ENCODE assay signal across 9 cellular contexts in genomic region chr3:119098620-119099222, GRCh38. TPM values are rescaled to one million over a fixed set of nuclear protein-coding genes. Genes with fewer than 3 reads are reported as not detected.
DNase-seq lines count a peak whose midpoint lies in the region; ATAC-seq and TF ChIP-seq lines count a peak whose summit lies in the region.
"Had no signal": no experiment of that assay in that cellular context is flagged by ENCODE, and none has a peak within 500 bp of the region (broad histone marks: within the 10 kb centered on the region; RNA-seq: fewer than 3 reads in every experiment).

No MANE protein-coding gene starts in this region.

- DNase-seq in DMS53 (lab: John Stamatoyannopoulos, UW) (peak; percentile 51), DMS53 treated with DMSO at 0.1 percent for 48 hours (lab: John Stamatoyannopoulos, UW; ENCODE audit: unreplicated experiment) (no peak), RKO (ENCODE audit: low spot score) (peak; percentile 34), esophagus squamous epithelium (lab: John Stamatoyannopoulos, UW) (no peak), prostate gland (ENCODE audit: low spot score) (no peak)
- no peak for DNase-seq in NK-92 treated with Interleukin-12 subunit alpha and Interleukin-12 subunit beta, amount 100 ng/mL, for 24 hours (lab: John Stamatoyannopoulos, UW)

- TF ChIP-seq CTCF in esophagus squamous epithelium (IDR thresholded peaks at IDR 0.05) (peak; percentile 32 to 77 (median 56)), prostate gland (IDR thresholded peaks at IDR 0.05) (peak in 3 of 4 experiments; percentile 51 to 71 (median 62))

- intact Hi-C loops in esophagus squamous epithelium (cut with DNase I), result loop anchor here (2.0 kb wide), 1 partner anchor 214 kb away; no protein-coding TSS in a partner anchor
- intact Hi-C loops in prostate gland (cut with DNase I), result loop anchor here (5.0 kb wide), 1 partner anchor 216 kb away; no protein-coding TSS in a partner anchor

- H3K9me3 ChIP-seq in esophagus squamous epithelium, result no peaks in the 10 kb centered on the region
- H3K9me3 ChIP-seq in prostate gland, result no peaks in the 10 kb centered on the region
- H3K9me3 ChIP-seq: BLaER1 treated with 17β-estradiol and CSF1 and Interleukin-3, amounts not matched to agents 10 nM and 100 nM had no signal

- TF ChIP-seq POLR2A in esophagus squamous epithelium (IDR thresholded peaks at IDR 0.05) (no peak), prostate gland (IDR thresholded peaks at IDR 0.05) (no peak)

- ATAC-seq in HG02610 (IDR thresholded peaks at IDR 0.05; ENCODE audit: unreplicated experiment), result peak; percentile 55
- ATAC-seq in HG02970 (IDR thresholded peaks at IDR 0.05; ENCODE audit: low FRiP score, unreplicated experiment), result no peak

- H3K27ac ChIP-seq in esophagus squamous epithelium (no peak overlapping the region), prostate gland (no peak overlapping the region)
- H3K27ac ChIP-seq: BLaER1 treated with 17β-estradiol and CSF1 and Interleukin-3, amounts not matched to agents 10 nM and 100 nM had no signal

- H3K4me3 ChIP-seq in esophagus squamous epithelium (no peak overlapping the region), prostate gland (no peak overlapping the region)
- H3K4me3 ChIP-seq: BLaER1 treated with 17β-estradiol and CSF1 and Interleukin-3, amounts not matched to agents 10 nM and 100 nM had no signal

- WGBS in esophagus squamous epithelium, 2 donors, result 30% methylated on average over 3 of the region's 3 CpGs
- 28% methylated on average over 3 of the region's 3 CpGs for WGBS in prostate gland

- H3K36me3 ChIP-seq in esophagus squamous epithelium (no peaks in the 10 kb centered on the region), prostate gland (no peaks in the 10 kb centered on the region)
- H3K36me3 ChIP-seq: BLaER1 treated with 17β-estradiol and CSF1 and Interleukin-3, amounts not matched to agents 10 nM and 100 nM had no signal

- H3K4me1 ChIP-seq in esophagus squamous epithelium (no peaks in the 10 kb centered on the region), prostate gland (replicated peaks) (no peaks in the 10 kb centered on the region)
- H3K4me1 ChIP-seq: BLaER1 treated with 17β-estradiol and CSF1 and Interleukin-3, amounts not matched to agents 10 nM and 100 nM had no signal

- H3K27me3 ChIP-seq in esophagus squamous epithelium, result no peaks in the 10 kb centered on the region
- H3K27me3 ChIP-seq in prostate gland (replicated peaks; ENCODE audit: insufficient read depth), result no peaks in the 10 kb centered on the region
- H3K27me3 ChIP-seq: BLaER1 treated with 17β-estradiol and CSF1 and Interleukin-3, amounts not matched to agents 10 nM and 100 nM had no signal

RNA-seq across cellular contexts. Expression of gene TEX55, which starts 47.2 kb away (rescaled TPM):
- not detected for total RNA-seq in esophagus squamous epithelium
- 1 to 10 TPM in 1 of 2 donors, not detected in 1; 6.6 TPM for total RNA-seq in prostate gland

Comparison
In these comparisons a context has a peak if more than half of its experiments do, and no peak if none do; other contexts are left out.
1. DNase-seq: peak in DMS53 (single experiment) and RKO (single experiment); none in DMS53 treated with DMSO at 0.1 percent for 48 hours (single experiment), esophagus squamous epithelium (single experiment), prostate gland (single experiment) and NK-92 treated with Interleukin-12 subunit alpha and Interleukin-12 subunit beta, amount 100 ng/mL, for 24 hours (single experiment).